Comparison of ENCODE assay signal across 8 cellular contexts in genomic region chr14:77641534-77642341, GRCh38. TPM values are rescaled to one million over a fixed set of nuclear protein-coding genes. Genes with fewer than 3 reads are reported as not detected.
DNase-seq lines count a peak whose midpoint lies in the region; ATAC-seq lines count a peak whose summit lies in the region.

No MANE protein-coding gene starts in this region.

- peak overlapping the region; percentile 86 to 95 (median 92) for H3K27ac Mint-ChIP-seq in immature natural killer cell

- DNase-seq in C1 segment of cervical spinal cord (lab: John Stamatoyannopoulos, UW) (peak in 11 of 14 donors; percentile 12 to 64 (median 45)), T-helper 2 cell (peak; percentile 21 to 79 (median 38)), amygdala (lab: John Stamatoyannopoulos, UW) (peak in 42 of 56 donors; percentile 8 to 77 (median 39)), immature natural killer cell (peak; percentile 57 to 69 (median 66))
- peak; percentile 4 to 41 for DNase-seq in stimulated activated CD4-positive, alpha-beta T cell treated with anti-CD3 and anti-CD28 coated beads, Interleukin-1b, Interleukin-23, amount 100 ng/mL, for 1 hour (ENCODE audit: low read depth in 2 of 2)

- H3K4me3 Mint-ChIP-seq in immature natural killer cell: peak overlapping the region; percentile 88 to 94 (median 93)

- peaks cover 16 to 18% of the 10 kb centered on the region in 2 donors for H3K4me1 Mint-ChIP-seq in immature natural killer cell

- ATAC-seq in GM21825 (IDR thresholded peaks at IDR 0.05; ENCODE audit: unreplicated experiment): peak; percentile 61
- ATAC-seq in GM21360 (IDR thresholded peaks at IDR 0.05; ENCODE audit: unreplicated experiment): no peak
- ATAC-seq in GM21526 (IDR thresholded peaks at IDR 0.05; ENCODE audit: low FRiP score, unreplicated experiment): no peak

- peaks cover 0 to 1% (median 0%) of the 10 kb centered on the region in 3 donors for H3K27me3 Mint-ChIP-seq in immature natural killer cell (ENCODE audit: low read depth in 3 of 3)

- H3K36me3 Mint-ChIP-seq in immature natural killer cell: no peaks in the 10 kb centered on the region

- no peaks in the 10 kb centered on the region for H3K9me3 Mint-ChIP-seq in immature natural killer cell

RNA-seq across cellular contexts. Expression of gene SPTLC2, which starts 25.3 kb away (rescaled TPM):
- 10 to 100 TPM; 25.2 to 35.2 (median 32.3) TPM for polyA plus RNA-seq in immature natural killer cell
